ENCODE assay signal across 15 cellular contexts in the genomic region with DNA sequence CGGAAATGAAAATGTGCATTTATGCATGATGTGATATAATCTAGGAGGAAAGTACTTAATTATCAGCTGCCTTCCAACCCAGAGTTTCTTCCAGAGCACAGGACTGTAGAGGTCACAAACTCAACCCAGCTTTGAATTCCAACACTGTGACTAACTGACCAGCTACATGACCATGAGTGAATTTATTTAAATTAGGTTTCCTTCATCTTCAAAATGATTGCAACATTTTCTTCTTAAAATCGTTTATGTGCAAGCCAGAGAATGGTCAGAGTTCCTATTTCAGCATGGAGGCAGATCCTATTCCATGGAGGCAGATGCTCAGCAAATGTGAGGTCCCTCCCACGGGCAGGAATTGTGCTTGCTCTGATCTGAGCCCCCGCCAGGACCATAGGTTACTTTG. TPM values are rescaled to one million over a fixed set of nuclear protein-coding genes. Genes with fewer than 3 reads are reported as not detected.
DNase-seq lines count a peak whose midpoint lies in the region; ATAC-seq, FAIRE-seq and TF ChIP-seq lines count a peak whose summit lies in the region.
"Had no signal": no experiment of that assay in that cellular context is flagged by ENCODE, and none has a peak within 500 bp of the region (broad histone marks: within the 10 kb centered on the region; RNA-seq: fewer than 3 reads in every experiment).

No MANE protein-coding gene starts in this region.

- in situ Hi-C loops in K562 (cut with MboI): no loop called here

- no peak overlapping the region for H2AFZ ChIP-seq in K562 (ENCODE audit: low read depth, low read length)
- H2AFZ ChIP-seq in keratinocyte (ENCODE audit: control insufficient read depth, low read length): no peak overlapping the region

- BruUV-seq in K562 (replicated peaks; lab: Mats Ljungman, UMichigan): no TSS peak

- FAIRE-seq in K562 (lab: Jason Lieb, UNC): no peak
- no peak for FAIRE-seq in keratinocyte (lab: Jason Lieb, UNC)

- H3K4me2 ChIP-seq in K562 (ENCODE audit: insufficient read depth, low read length): no peak overlapping the region
- H3K4me2 ChIP-seq in keratinocyte (ENCODE audit: control insufficient read depth, extremely low read depth, insufficient read depth, low read depth, low read length): peak overlapping the region; percentile 8

- ATAC-seq in K562 (peak; percentile 7; the same call in 1 of the 3 replicates), left lobe of liver (no peak), GM21786 (IDR thresholded peaks at IDR 0.05; ENCODE audit: unreplicated experiment) (no peak)
- ATAC-seq: activated naive CD8-positive, alpha-beta T cell treated with anti-CD3 and anti-CD28 coated beads, Interleukin-2, amount 50 U/mL, for 24 hours had no signal

- DNase-seq in A172 (ENCODE audit: low spot score) (peak; percentile 79), HS-5 (ENCODE audit: low read depth) (peak; percentile 76), K562 (ENCODE audit: extremely low read depth in 1 of 4, low spot score in 3 of 4) (no peak), keratinocyte (ENCODE audit: low read depth, low spot score) (no peak), COR-L47 (lab: John Stamatoyannopoulos, UW) (no peak), left lobe of liver (ENCODE audit: low spot score) (no peak)
- no peak for DNase-seq in NK-92 treated with Interleukin-12 subunit alpha and Interleukin-12 subunit beta, amount 100 ng/mL, for 24 hours (lab: John Stamatoyannopoulos, UW)
- DNase-seq: activated CD8-positive, alpha-beta memory T cell treated with anti-CD3 and anti-CD28 coated beads for 24 hours; activated naive CD8-positive, alpha-beta T cell treated with anti-CD3 and anti-CD28 coated beads, Interleukin-2, amount 50 U/mL, for 24 hours; islet precursor cell; MG63; OCI-M1; stimulated activated CD4-positive, alpha-beta T cell treated with anti-CD3 and anti-CD28 coated beads, Interleukin-12 subunit alpha, Interleukin-12 subunit beta, amount 100 ng/mL, for 4 hours; T-helper 9 cell had no signal

- no peaks in the 10 kb centered on the region for H3K27me3 ChIP-seq in K562 (ENCODE audit: control insufficient read depth in 2 of 2, insufficient read depth in 2 of 2, low read length in 2 of 2)
- no peaks in the 10 kb centered on the region for H3K27me3 ChIP-seq in keratinocyte (ENCODE audit: control insufficient read depth, extremely low read depth, insufficient read depth, low read length)
- H3K27me3 ChIP-seq: MG63 had no signal

- POLR2A ChIA-PET in K562 (lab: Yijun Ruan, JAX): interaction anchor here (0.5 to 1.2 kb wide), 3 partner anchors 21 to 40 kb away, joined by 3 to 5 read pairs (median 4); no protein-coding TSS in a partner anchor

- CTCF ChIA-PET in K562 (lab: Yijun Ruan, JAX; ENCODE audit: low intra/inter-chr PET ratio): no interaction called here

- H3K27ac ChIP-seq in K562 (ENCODE audit: extremely low read depth, low read depth, low read length) (no peak overlapping the region), keratinocyte (ENCODE audit: control insufficient read depth, insufficient read depth, low read length) (no peak overlapping the region)

- no peaks in the 10 kb centered on the region; a peak in 1 of 5 replicates for H3K4me1 ChIP-seq in K562 (replicated peaks in 1 of 2; ENCODE audit: control insufficient read depth in 2 of 2, insufficient read depth in 2 of 2, low read length in 2 of 2)
- H3K4me1 ChIP-seq in keratinocyte (ENCODE audit: control insufficient read depth, extremely low read depth, insufficient read depth, low read length): peaks cover 10% of the 10 kb centered on the region

- WGBS in K562 (ENCODE audit: insufficient coverage, low coverage, missing lambda C conversion rate): 63% methylated on average over 4 of the region's 4 CpGs

- peak; percentile 41 for TF ChIP-seq POLR2A in K562 (conservative IDR thresholded peaks at IDR 0.05)

- no peak for TF ChIP-seq CTCF in K562 (IDR thresholded peaks at IDR 0.05 in 2 of 3, conservative IDR thresholded peaks at IDR 0.05 in 1 of 3; ENCODE audit: insufficient read depth in 2 of 3, low read depth in 1 of 3, low read length in 3 of 3)
- no peak for TF ChIP-seq CTCF in keratinocyte (optimal IDR thresholded peaks at IDR 0.05 in 1 of 3, IDR thresholded peaks at IDR 0.05 in 1 of 3, conservative IDR thresholded peaks at IDR 0.05 in 1 of 3; ENCODE audit: extremely low read depth in 1 of 3, insufficient read depth in 2 of 3, low read length in 3 of 3)

- intact Hi-C loops in K562 (cut with micrococcal nuclease): no loop called here

- no peak for TF ChIP-seq EP300 in K562 (IDR thresholded peaks at IDR 0.05; ENCODE audit: low read length)

- H3K9me3 ChIP-seq in K562 (replicated peaks; ENCODE audit: control insufficient read depth, insufficient read depth, low read depth, low read length): no peaks in the 10 kb centered on the region; the same call in 1 of the 2 replicates
- no peaks in the 10 kb centered on the region for H3K9me3 ChIP-seq in keratinocyte (ENCODE audit: control insufficient read depth, low read depth, low read length)
- H3K9me3 ChIP-seq: MG63 had no signal

- H3K9me1 ChIP-seq in K562 (ENCODE audit: control insufficient read depth, insufficient read depth, low read length): no peaks in the 10 kb centered on the region
- no peaks in the 10 kb centered on the region for H3K9me1 ChIP-seq in keratinocyte (ENCODE audit: control insufficient read depth, extremely low read depth, insufficient read depth, low read length)

- no peak overlapping the region for H3K9ac ChIP-seq in K562 (ENCODE audit: insufficient read depth in 1 of 2, low read depth in 2 of 2, low read length in 2 of 2)
- no peak overlapping the region for H3K9ac ChIP-seq in keratinocyte (ENCODE audit: control insufficient read depth, extremely low read depth, insufficient read depth, low read length)

- H4K20me1 ChIP-seq in K562 (replicated peaks; ENCODE audit: control insufficient read depth, insufficient read depth, low read length) (no peaks in the 10 kb centered on the region), keratinocyte (ENCODE audit: control insufficient read depth, extremely low read depth, insufficient read depth, low read length) (no peaks in the 10 kb centered on the region)

- dilution Hi-C loops in keratinocyte (cut with MboI; ENCODE audit: extremely low pct_ligation_motif_present, low sequenced_read_pairs): no loop called here

- TF ChIP-seq RAD21 in K562 (CRISPR knock-in tag; conservative IDR thresholded peaks at IDR 0.05 in 1 of 2, IDR thresholded peaks at IDR 0.05 in 1 of 2): no peak

- H3K4me3 ChIP-seq in K562: no peak overlapping the region
- no peak overlapping the region for H3K4me3 ChIP-seq in keratinocyte (ENCODE audit: control insufficient read depth in 2 of 3, extremely low read depth in 1 of 3, insufficient read depth in 2 of 3, low read depth in 1 of 3, low read length in 3 of 3)
- H3K4me3 ChIP-seq: MG63 had no signal

- peaks cover 38% of the 10 kb centered on the region for H3K36me3 ChIP-seq in K562 (ENCODE audit: control insufficient read depth, insufficient read depth, low read length)
- H3K36me3 ChIP-seq in keratinocyte (ENCODE audit: control insufficient read depth in 2 of 2, extremely low read depth in 1 of 2, insufficient read depth in 2 of 2, low read length in 2 of 2): peaks cover 16 to 22% of the 10 kb centered on the region in 2 experiments

- H3K79me2 ChIP-seq in K562 (ENCODE audit: control insufficient read depth, insufficient read depth, low read length): no peaks in the 10 kb centered on the region
- no peaks in the 10 kb centered on the region for H3K79me2 ChIP-seq in keratinocyte (ENCODE audit: control insufficient read depth, insufficient read depth, low read length)

TF ChIP-seq in K562, 482 proteins besides CTCF, POLR2A, EP300 and RAD21:
- TF ChIP-seq MTA3 (IDR thresholded peaks at IDR 0.05; ENCODE audit: borderline replicate concordance): no peak
- 0 out of 2 replicates have a peak, but pooled peaks have one; percentile 30 for TF ChIP-seq SUPT5H (IDR thresholded peaks at IDR 0.05)
- TF ChIP-seq TFAM (CRISPR knock-in tag; conservative IDR thresholded peaks at IDR 0.05): no peak
- no peak for TF ChIP-seq CEBPG (CRISPR knock-in tag; IDR thresholded peaks at IDR 0.05)
- TF ChIP-seq CEBPG (tag; conservative IDR thresholded peaks at IDR 0.05 in 1 of 2, IDR thresholded peaks at IDR 0.05 in 1 of 2): peak in 1 of 2 experiments; percentile 42; a peak in 1 of 4 replicates
TF ChIP-seq in K562: peak in this region for 2.

RNA-seq across cellular contexts. Expression of a gene that starts 42.4 kb away (rescaled TPM):
- total RNA-seq in A172 (2014; rRNA removed; shearing (Covaris generic)): 16.6 and 16.7 TPM in 2 replicates
- total RNA-seq in K562 (2011; cell fraction: chromatin; rRNA removed; ENCODE audit: low replicate concordance): 83.9 and 124 TPM in 2 replicates
- 40.2 and 44.9 TPM in 2 replicates for total RNA-seq in K562 (2011; cell fraction: nucleolus; rRNA removed)
- total RNA-seq in K562 (2011; cell fraction: nucleoplasm; rRNA removed): 62.0 and 71.9 TPM in 2 replicates
- total RNA-seq in K562 (2014; rRNA removed) (22.2 and 28.7 TPM in 2 replicates), K562 (2014; rRNA removed; fragmentation: Illumina TruSeq; extraction: Trizol) (33.3 and 36.1 TPM in 2 replicates), K562 (2015; rRNA removed; fragmentation: Illumina TruSeq; extraction: Trizol) (28.7 and 28.9 TPM in 2 replicates), K562 (2021) (37.7 and 44.3 TPM in 2 replicates), left lobe of liver (57.7 TPM)
- polyA plus RNA-seq in K562 (2011; rRNA removed) (33.9 and 37.2 TPM in 2 replicates), K562 (2014; fragmentation: Illumina TruSeq; extraction: Trizol) (46.9 and 49.0 TPM in 2 replicates), K562 (2014; fragmentation: Nextera tagmentation; extraction: Ambion mirVana) (10 to 100 TPM; 11.7 to 11.9 TPM), K562 (2014; rRNA removed) (24.5 and 27.8 TPM in 2 replicates), keratinocyte (22.8 to 34.6 TPM (median 31.9 TPM) in 3 replicates)
- polyA plus RNA-seq in K562 (2011; cell fraction: cytosol; rRNA removed): 11.6 and 27.0 TPM in 2 replicates
- polyA plus RNA-seq in K562 (2011; cell fraction: nucleus; rRNA removed): 34.6 and 56.6 TPM in 2 replicates
- 28.0 and 32.7 TPM in 2 replicates for polyA plus RNA-seq in K562 (2012)
- polyA minus RNA-seq in K562 (2011; rRNA and poly(A)+ RNA removed): 54.3 and 63.2 TPM in 2 replicates
- polyA minus RNA-seq in K562 (2011; cell fraction: cytosol; rRNA and poly(A)+ RNA removed): 32.7 and 32.9 TPM in 2 replicates
- 16.8 and 30.8 TPM in 2 replicates for polyA minus RNA-seq in K562 (2011; cell fraction: nucleus; rRNA and poly(A)+ RNA removed)
- polyA plus RNA-seq in keratinocyte (2011; ENCODE audit: low read depth): 57.7 TPM
- 24.7 and 38.4 TPM in 2 replicates for polyA plus RNA-seq in keratinocyte (2011; cell fraction: cytosol; rRNA removed)
- polyA plus RNA-seq in keratinocyte (2011; cell fraction: nucleus; rRNA removed): 55.2 and 58.5 TPM in 2 replicates
- polyA plus RNA-seq in keratinocyte (2012; ENCODE audit: low replicate concordance): 27.6 and 29.5 TPM in 2 replicates
- polyA minus RNA-seq in keratinocyte: 23.9 to 42.5 TPM (median 33.0 TPM) in 3 replicates
- polyA minus RNA-seq in keratinocyte (2011; cell fraction: cytosol; rRNA and poly(A)+ RNA removed): 19.0 TPM
- polyA minus RNA-seq in keratinocyte (2011; cell fraction: nucleus; rRNA and poly(A)+ RNA removed): 30.9 and 52.7 TPM in 2 replicates

Comparison
In these comparisons a context has a peak if more than half of its experiments do, and no peak if none do; other contexts are left out.
1. DNase-seq: peak in A172 (single experiment) and HS-5 (single experiment); none in K562 (0 of 4), keratinocyte (single experiment), COR-L47 (single experiment), left lobe of liver (single experiment) and NK-92 treated with Interleukin-12 subunit alpha and Interleukin-12 subunit beta, amount 100 ng/mL, for 24 hours (single experiment).